In the genomic region with DNA sequence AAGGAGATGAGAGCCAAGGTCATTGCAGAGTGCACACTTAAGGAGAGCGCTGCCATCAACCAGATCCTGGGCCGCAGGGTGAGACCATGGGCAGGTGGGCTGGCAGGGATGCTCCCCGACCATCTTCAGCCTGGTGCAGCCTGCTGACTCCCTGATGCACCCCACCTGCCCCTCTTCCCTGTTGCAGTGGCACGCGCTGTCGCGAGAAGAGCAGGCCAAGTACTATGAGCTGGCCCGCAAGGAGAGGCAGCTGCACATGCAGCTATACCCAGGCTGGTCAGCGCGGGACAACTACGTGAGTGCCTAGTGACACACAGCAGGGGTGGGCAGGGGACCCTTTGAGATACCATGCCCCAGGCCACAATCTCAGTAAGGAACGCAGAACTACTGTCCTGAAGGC, we compare ENCODE assay signal across 19 cellular contexts. TPM values are rescaled to one million over a fixed set of nuclear protein-coding genes. Genes with fewer than 3 reads are reported as not detected.
DNase-seq lines count a peak whose midpoint lies in the region; TF ChIP-seq lines count a peak whose summit lies in the region.
"Had no signal": no experiment of that assay in that cellular context is flagged by ENCODE, and none has a peak within 500 bp of the region (broad histone marks: within the 10 kb centered on the region; RNA-seq: fewer than 3 reads in every experiment).

No MANE protein-coding gene starts in this region.

- no peak overlapping the region for H4K5ac ChIP-seq in H9 (ENCODE audit: insufficient read length, low read depth, low read length)

- peaks cover 58 to 74% of the 10 kb centered on the region in 2 experiments for H3K36me3 ChIP-seq in trophoblast cell (ENCODE audit: control insufficient read depth in 1 of 2, insufficient read depth in 2 of 2, low read length in 2 of 2)

- H3K23ac ChIP-seq in H9 (ENCODE audit: insufficient read length, low read depth, low read length), result no peak overlapping the region
- H3K23ac ChIP-seq in trophoblast cell (ENCODE audit: low read length), result no peak overlapping the region

- H3K27me3 ChIP-seq in H9 (ENCODE audit: insufficient read depth, low read length) (no peaks in the 10 kb centered on the region), trophoblast cell (ENCODE audit: insufficient read depth, low read length) (no peaks in the 10 kb centered on the region)
- H3K27me3 ChIP-seq: cardiac muscle cell, tibial artery had no signal

- H3K18ac ChIP-seq in H9 (ENCODE audit: insufficient read length, low read depth, low read length), result no peak overlapping the region
- H3K18ac ChIP-seq in trophoblast cell (ENCODE audit: low read length), result peak overlapping the region; percentile 55

- H2AFZ ChIP-seq in H9 (ENCODE audit: low read length) (no peak overlapping the region), trophoblast cell (ENCODE audit: insufficient read depth, low read length, poor library complexity) (no peak overlapping the region)

- H3K27ac Mint-ChIP-seq in H9, result 0 out of 7 replicates have a peak overlapping the region, but pooled peaks of 1 of the 3 experiments have one; percentile 23

- peaks cover 7 to 16% of the 10 kb centered on the region in 2 experiments; a peak in 3 of 4 replicates for H3K4me1 Mint-ChIP-seq in H9

- no peak for TF ChIP-seq CTCF in H9 (conservative IDR thresholded peaks at IDR 0.05)

- H2BK5ac ChIP-seq in H9 (ENCODE audit: insufficient read length, low read length) (no peak overlapping the region), trophoblast cell (ENCODE audit: low read depth, low read length, poor library complexity) (no peak overlapping the region)

- no peak overlapping the region for H3K4me3 ChIP-seq in trophoblast cell (ENCODE audit: low read depth, low read length)
- H3K4me3 ChIP-seq: cardiac muscle cell, lung, SK-N-MC, tibial artery had no signal

- no peak overlapping the region for H2BK120ac ChIP-seq in H9 (ENCODE audit: low read depth, low read length, poor library complexity, severe bottlenecking)
- no peak overlapping the region for H2BK120ac ChIP-seq in trophoblast cell (ENCODE audit: insufficient read depth, low read length, poor library complexity)

- whole genome bisulfite sequencing in H9 (ENCODE audit: extremely low coverage, insufficient read length, low lambda C conversion rate), result no CpG with 5 or more reads among the region's 12 CpGs
- WGBS in trophoblast cell (ENCODE audit: extremely low coverage, insufficient coverage, insufficient read length), result no CpG with 5 or more reads among the region's 12 CpGs

- H3K9ac ChIP-seq in H9 (ENCODE audit: extremely low read depth, insufficient read length, low read length) (no peak overlapping the region), trophoblast cell (ENCODE audit: low read length) (no peak overlapping the region)

- H3K14ac ChIP-seq in H9 (ENCODE audit: insufficient read depth, low read length), result no peak overlapping the region
- no peak overlapping the region for H3K14ac ChIP-seq in trophoblast cell (ENCODE audit: low read length)

- H3K4me2 ChIP-seq in H9 (ENCODE audit: insufficient read depth, insufficient read length, low read length), result no peak overlapping the region
- H3K4me2 ChIP-seq in trophoblast cell (ENCODE audit: low read length), result no peak overlapping the region

- no peak overlapping the region for H4K8ac ChIP-seq in H9 (replicated peaks; ENCODE audit: insufficient read length, low read depth, low read length)
- no peak overlapping the region for H4K8ac ChIP-seq in trophoblast cell (ENCODE audit: low read depth, low read length)

- no peak overlapping the region for H3T11ph ChIP-seq in H9 (ENCODE audit: low read length)

- peaks cover 9 to 48% (median 36%) of the 10 kb centered on the region in 3 experiments; a peak in 6 of 7 replicates for H3K36me3 Mint-ChIP-seq in H9 (ENCODE audit: insufficient read depth in 1 of 3, low read depth in 3 of 3)

- H4K91ac ChIP-seq in H9 (ENCODE audit: insufficient read length, low read depth, low read length) (no peak overlapping the region), trophoblast cell (ENCODE audit: low read depth, low read length) (no peak overlapping the region)

- no peak overlapping the region for H2BK20ac ChIP-seq in H9 (ENCODE audit: low read depth, low read length, poor library complexity, severe bottlenecking)

- no peak overlapping the region for H2BK12ac ChIP-seq in H9 (ENCODE audit: insufficient read length, low read depth, low read length)
- H2BK12ac ChIP-seq in trophoblast cell (ENCODE audit: low read length), result no peak overlapping the region

- peak; percentile 55 for DNase-seq in activated CD8-positive, alpha-beta memory T cell treated with anti-CD3 and anti-CD28 coated beads for 24 hours
- DNase-seq in activated CD8-positive, alpha-beta memory T cell treated with anti-CD3 and anti-CD28 coated beads, Interleukin-2, amount 50 U/mL, for 48 hours, result no peak
- DNase-seq in H9 (peak; percentile 13), ecto neural progenitor cell (ENCODE audit: low spot score) (peak; percentile 38), trophoblast cell (no peak), NCI-H510A treated with DMSO at 0.1 percent for 48 hours (lab: John Stamatoyannopoulos, UW) (no peak), glomerular visceral epithelial cell (ENCODE audit: extremely low spot score) (no peak), NCI-H2196 treated with DMSO at 0.1 percent for 48 hours (lab: John Stamatoyannopoulos, UW; ENCODE audit: unreplicated experiment) (no peak)
- DNase-seq: activated CD4-positive, alpha-beta T cell treated with anti-CD3 and anti-CD28 coated beads, Interleukin-2, amount 50 U/mL, for 48 hours; C1 segment of cervical spinal cord; foreskin fibroblast; GOT3; NCI-H510A; retina; stimulated activated CD4-positive, alpha-beta T cell treated with anti-CD3 and anti-CD28 coated beads, Interleukin-2, amount 100 ng/mL, for 24 hours had no signal

- no peak overlapping the region for H3K4ac ChIP-seq in H9 (ENCODE audit: low read depth, low read length)
- H3K4ac ChIP-seq in trophoblast cell (ENCODE audit: low read depth, low read length), result no peak overlapping the region

- H3K27me3 Mint-ChIP-seq in H9 (ENCODE audit: low read depth), result no peaks in the 10 kb centered on the region

- no peaks in the 10 kb centered on the region for H3K9me3 Mint-ChIP-seq in H9

- peaks cover 4% of the 10 kb centered on the region for H4K20me1 ChIP-seq in H9 (ENCODE audit: control insufficient read depth, insufficient read depth, insufficient read length)

- no peaks in the 10 kb centered on the region for H3K23me2 ChIP-seq in H9 (ENCODE audit: insufficient read length, low read depth, low read length, poor library complexity, severe bottlenecking)

- no peak overlapping the region for H2BK15ac ChIP-seq in H9 (ENCODE audit: low read depth, low read length)

- no peak overlapping the region for H4K12ac ChIP-seq in trophoblast cell (ENCODE audit: low read depth, low read length)

- peaks cover 6% of the 10 kb centered on the region for H3K79me1 ChIP-seq in H9 (ENCODE audit: insufficient read depth, low read depth, low read length, poor library complexity, severe bottlenecking)
- no peaks in the 10 kb centered on the region for H3K79me1 ChIP-seq in trophoblast cell (ENCODE audit: low read length)

- H3K79me2 ChIP-seq in H9 (ENCODE audit: insufficient read depth, low read length), result no peaks in the 10 kb centered on the region
- peaks cover 4% of the 10 kb centered on the region for H3K79me2 ChIP-seq in trophoblast cell (ENCODE audit: control insufficient read depth, insufficient read depth, low read length, poor library complexity)

- H2AK5ac ChIP-seq in H9 (ENCODE audit: insufficient read length, low read length) (no peak overlapping the region), trophoblast cell (ENCODE audit: low read length) (no peak overlapping the region)

- no peak overlapping the region for H3K56ac ChIP-seq in H9 (ENCODE audit: insufficient read length, low read depth, low read length)

- H3K4me1 ChIP-seq in H9 (ENCODE audit: insufficient read depth, low read length) (no peaks in the 10 kb centered on the region), trophoblast cell (ENCODE audit: control insufficient read depth in 1 of 2, insufficient read depth in 2 of 2, low read length in 2 of 2) (peaks cover 39 to 42% of the 10 kb centered on the region in 2 experiments)

- H3K9me3 ChIP-seq in H9 (ENCODE audit: control insufficient read depth, low read depth, low read length) (no peaks in the 10 kb centered on the region), trophoblast cell (ENCODE audit: insufficient read depth, low read depth, low read length) (peaks cover 2% of the 10 kb centered on the region)
- H3K9me3 ChIP-seq: tibial artery had no signal

- no peak overlapping the region for H3K4me3 Mint-ChIP-seq in H9

- H3K27ac ChIP-seq in H9 (ENCODE audit: insufficient read length, low read depth, low read length) (no peak overlapping the region), trophoblast cell (ENCODE audit: low read depth, low read length) (no peak overlapping the region)
- H3K27ac ChIP-seq: cardiac muscle cell, SK-N-MC, tibial artery had no signal

RNA-seq across cellular contexts. Expression of a gene that starts 28.3 kb away (rescaled TPM):
- 17.2 and 18.2 TPM in 2 replicates for total RNA-seq in H9 (2021)
- polyA plus RNA-seq in trophoblast cell (2013), result 10.2 and 10.8 TPM in 2 replicates

RNA-seq across cellular contexts. Expression of a gene that starts 33.9 kb away (rescaled TPM):
- total RNA-seq in H9 (2021), result 348 and 350 TPM in 2 replicates
- 589 and 590 TPM in 2 replicates for polyA plus RNA-seq in trophoblast cell (2013)

Comparison
In these comparisons a context has a peak if more than half of its experiments do, and no peak if none do; other contexts are left out.
1. DNase-seq: peak in activated CD8-positive, alpha-beta memory T cell treated with anti-CD3 and anti-CD28 coated beads for 24 hours (single experiment), H9 (single experiment) and ecto neural progenitor cell (single experiment); none in activated CD8-positive, alpha-beta memory T cell treated with anti-CD3 and anti-CD28 coated beads, Interleukin-2, amount 50 U/mL, for 48 hours (single experiment), trophoblast cell (0 of 2), NCI-H510A treated with DMSO at 0.1 percent for 48 hours (single experiment), glomerular visceral epithelial cell (single experiment) and NCI-H2196 treated with DMSO at 0.1 percent for 48 hours (single experiment).